Comparison of ENCODE assay signal across 1 cellular context in the genomic region with DNA sequence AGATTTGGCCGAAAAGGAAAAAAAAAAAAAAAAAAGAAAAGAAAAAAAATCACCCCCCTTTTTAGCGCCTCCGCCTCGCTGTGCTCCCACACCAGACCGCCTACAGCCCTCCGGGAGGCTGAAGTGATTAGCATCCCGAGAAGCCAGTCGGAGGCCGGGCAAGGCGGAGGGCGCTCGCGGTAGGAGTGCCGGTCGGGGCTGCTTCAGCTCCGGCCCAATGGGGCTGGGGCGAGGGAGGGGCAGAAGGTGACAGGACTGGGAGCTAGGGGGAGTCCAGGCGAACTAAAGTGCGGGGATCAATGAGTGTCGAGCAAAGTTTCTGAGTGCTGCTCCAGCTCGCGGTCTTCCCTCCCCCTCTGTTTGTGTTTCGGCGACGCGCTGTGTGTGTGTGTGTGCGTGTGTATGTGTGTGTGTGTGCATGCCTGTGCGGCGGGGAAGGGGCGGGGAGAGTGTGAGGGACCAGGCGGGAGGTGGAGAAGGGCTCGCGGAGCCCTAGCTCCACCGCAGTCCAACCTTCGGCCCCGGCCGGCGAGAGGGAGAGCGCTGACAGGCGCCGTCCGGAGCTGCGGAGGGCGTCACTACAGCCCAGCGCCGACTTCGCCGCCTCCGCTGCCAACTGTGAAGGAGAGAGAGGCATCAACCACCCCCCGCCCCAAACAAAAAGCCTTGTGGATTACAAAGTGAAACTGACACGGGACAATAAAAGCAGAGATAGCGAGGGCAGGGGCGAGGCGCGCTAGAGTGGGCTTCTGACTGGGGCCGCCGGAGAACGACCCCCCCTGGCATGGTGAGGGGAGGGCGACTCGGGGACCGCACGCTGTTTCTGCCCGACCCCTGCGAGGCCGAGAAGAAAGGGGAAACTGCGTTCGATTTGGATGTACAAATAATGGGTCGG.
TF ChIP-seq lines count a peak whose summit lies in the region.

A gene with protein sequence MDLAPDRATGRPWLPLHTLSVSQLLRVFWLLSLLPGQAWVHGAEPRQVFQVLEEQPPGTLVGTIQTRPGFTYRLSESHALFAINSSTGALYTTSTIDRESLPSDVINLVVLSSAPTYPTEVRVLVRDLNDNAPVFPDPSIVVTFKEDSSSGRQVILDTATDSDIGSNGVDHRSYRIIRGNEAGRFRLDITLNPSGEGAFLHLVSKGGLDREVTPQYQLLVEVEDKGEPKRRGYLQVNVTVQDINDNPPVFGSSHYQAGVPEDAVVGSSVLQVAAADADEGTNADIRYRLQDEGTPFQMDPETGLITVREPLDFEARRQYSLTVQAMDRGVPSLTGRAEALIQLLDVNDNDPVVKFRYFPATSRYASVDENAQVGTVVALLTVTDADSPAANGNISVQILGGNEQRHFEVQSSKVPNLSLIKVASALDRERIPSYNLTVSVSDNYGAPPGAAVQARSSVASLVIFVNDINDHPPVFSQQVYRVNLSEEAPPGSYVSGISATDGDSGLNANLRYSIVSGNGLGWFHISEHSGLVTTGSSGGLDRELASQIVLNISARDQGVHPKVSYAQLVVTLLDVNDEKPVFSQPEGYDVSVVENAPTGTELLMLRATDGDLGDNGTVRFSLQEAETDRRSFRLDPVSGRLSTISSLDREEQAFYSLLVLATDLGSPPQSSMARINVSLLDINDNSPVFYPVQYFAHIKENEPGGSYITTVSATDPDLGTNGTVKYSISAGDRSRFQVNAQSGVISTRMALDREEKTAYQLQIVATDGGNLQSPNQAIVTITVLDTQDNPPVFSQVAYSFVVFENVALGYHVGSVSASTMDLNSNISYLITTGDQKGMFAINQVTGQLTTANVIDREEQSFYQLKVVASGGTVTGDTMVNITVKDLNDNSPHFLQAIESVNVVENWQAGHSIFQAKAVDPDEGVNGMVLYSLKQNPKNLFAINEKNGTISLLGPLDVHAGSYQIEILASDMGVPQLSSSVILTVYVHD (N-terminal part only) (plus strand): TSS at position 280 of the 895 bp plus-strand sequence. CDS start 1,457 bp downstream, outside the sequence.

TF ChIP-seq in HepG2, 621 proteins besides CTCF, POLR2A, EP300 and RAD21 (continued from another document and continues in another):
- TF ChIP-seq, protein P1, sequence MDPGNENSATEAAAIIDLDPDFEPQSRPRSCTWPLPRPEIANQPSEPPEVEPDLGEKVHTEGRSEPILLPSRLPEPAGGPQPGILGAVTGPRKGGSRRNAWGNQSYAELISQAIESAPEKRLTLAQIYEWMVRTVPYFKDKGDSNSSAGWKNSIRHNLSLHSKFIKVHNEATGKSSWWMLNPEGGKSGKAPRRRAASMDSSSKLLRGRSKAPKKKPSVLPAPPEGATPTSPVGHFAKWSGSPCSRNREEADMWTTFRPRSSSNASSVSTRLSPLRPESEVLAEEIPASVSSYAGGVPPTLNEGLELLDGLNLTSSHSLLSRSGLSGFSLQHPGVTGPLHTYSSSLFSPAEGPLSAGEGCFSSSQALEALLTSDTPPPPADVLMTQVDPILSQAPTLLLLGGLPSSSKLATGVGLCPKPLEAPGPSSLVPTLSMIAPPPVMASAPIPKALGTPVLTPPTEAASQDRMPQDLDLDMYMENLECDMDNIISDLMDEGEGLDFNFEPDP (CRISPR knock-in tag; conservative IDR thresholded peaks at IDR 0.05) = 0 out of 2 replicates have a peak, but pooled peaks have one; percentile 94
- TF ChIP-seq FOXK1 (CRISPR knock-in tag; IDR thresholded peaks at IDR 0.05; ENCODE audit: borderline replicate concordance, low read depth) (peak; percentile 32; the same call in 1 of the 2 replicates), ZFP37 (CRISPR knock-in tag; IDR thresholded peaks at IDR 0.05; ENCODE audit: borderline replicate concordance) (0 out of 2 replicates have a peak, but pooled peaks have one; percentile 32), ZNF552 (CRISPR knock-in tag; IDR thresholded peaks at IDR 0.05; ENCODE audit: borderline replicate concordance) (peak; percentile 35; the same call in 1 of the 2 replicates), SIN3B (IDR thresholded peaks at IDR 0.05; ENCODE audit: low read length) (no peak), CEBPZ (IDR thresholded peaks at IDR 0.05; ENCODE audit: low read length) (no peak), PRMT3 (CRISPR knock-in tag; IDR thresholded peaks at IDR 0.05; ENCODE audit: borderline replicate concordance, low read depth) (no peak), TAF1 (CRISPR knock-in tag; IDR thresholded peaks at IDR 0.05) (peak; percentile 40; the same call in 1 of the 2 replicates), ZFP82 (CRISPR knock-in tag; IDR thresholded peaks at IDR 0.05; ENCODE audit: borderline replicate concordance) (0 out of 2 replicates have a peak, but pooled peaks have one; percentile 55), KLF13 (CRISPR knock-in tag; IDR thresholded peaks at IDR 0.05) (no peak; the same call in 1 of the 2 replicates), RBM22 (optimal IDR thresholded peaks at IDR 0.05; ENCODE audit: low read length) (no peak), AKAP8 (CRISPR knock-in tag; IDR thresholded peaks at IDR 0.05) (0 out of 2 replicates have a peak, but pooled peaks have one; percentile 31), ZSCAN9 (CRISPR knock-in tag; IDR thresholded peaks at IDR 0.05; ENCODE audit: borderline replicate concordance) (no peak), SALL1 (CRISPR knock-in tag; IDR thresholded peaks at IDR 0.05) (peak; percentile 93), KMT2A (CRISPR knock-in tag; IDR thresholded peaks at IDR 0.05) (peak; percentile 62; the same call in 1 of the 2 replicates), RBAK (CRISPR knock-in tag; IDR thresholded peaks at IDR 0.05) (no peak), UBTF (CRISPR knock-in tag; IDR thresholded peaks at IDR 0.05) (peak; percentile 96), NR1H2 (CRISPR knock-in tag; IDR thresholded peaks at IDR 0.05; ENCODE audit: borderline replicate concordance, low read depth) (no peak), THRA (CRISPR knock-in tag; IDR thresholded peaks at IDR 0.05; ENCODE audit: borderline replicate concordance) (no peak), CHCHD3 (CRISPR knock-in tag; IDR thresholded peaks at IDR 0.05) (no peak), NFATC3 (CRISPR knock-in tag; IDR thresholded peaks at IDR 0.05) (no peak), ZIK1 (CRISPR knock-in tag; IDR thresholded peaks at IDR 0.05; ENCODE audit: borderline replicate concordance, low read depth) (no peak), ZMAT3 (CRISPR knock-in tag; conservative IDR thresholded peaks at IDR 0.05) (peak; percentile 68; the same call in 1 of the 2 replicates), ZNF747 (CRISPR knock-in tag; IDR thresholded peaks at IDR 0.05; ENCODE audit: borderline replicate concordance) (no peak; the same call in 1 of the 2 replicates), ZNF253 (CRISPR knock-in tag; IDR thresholded peaks at IDR 0.05; ENCODE audit: borderline replicate concordance) (no peak), MAX (IDR thresholded peaks at IDR 0.05) (peak; percentile 88)
- TF ChIP-seq, protein P2, sequence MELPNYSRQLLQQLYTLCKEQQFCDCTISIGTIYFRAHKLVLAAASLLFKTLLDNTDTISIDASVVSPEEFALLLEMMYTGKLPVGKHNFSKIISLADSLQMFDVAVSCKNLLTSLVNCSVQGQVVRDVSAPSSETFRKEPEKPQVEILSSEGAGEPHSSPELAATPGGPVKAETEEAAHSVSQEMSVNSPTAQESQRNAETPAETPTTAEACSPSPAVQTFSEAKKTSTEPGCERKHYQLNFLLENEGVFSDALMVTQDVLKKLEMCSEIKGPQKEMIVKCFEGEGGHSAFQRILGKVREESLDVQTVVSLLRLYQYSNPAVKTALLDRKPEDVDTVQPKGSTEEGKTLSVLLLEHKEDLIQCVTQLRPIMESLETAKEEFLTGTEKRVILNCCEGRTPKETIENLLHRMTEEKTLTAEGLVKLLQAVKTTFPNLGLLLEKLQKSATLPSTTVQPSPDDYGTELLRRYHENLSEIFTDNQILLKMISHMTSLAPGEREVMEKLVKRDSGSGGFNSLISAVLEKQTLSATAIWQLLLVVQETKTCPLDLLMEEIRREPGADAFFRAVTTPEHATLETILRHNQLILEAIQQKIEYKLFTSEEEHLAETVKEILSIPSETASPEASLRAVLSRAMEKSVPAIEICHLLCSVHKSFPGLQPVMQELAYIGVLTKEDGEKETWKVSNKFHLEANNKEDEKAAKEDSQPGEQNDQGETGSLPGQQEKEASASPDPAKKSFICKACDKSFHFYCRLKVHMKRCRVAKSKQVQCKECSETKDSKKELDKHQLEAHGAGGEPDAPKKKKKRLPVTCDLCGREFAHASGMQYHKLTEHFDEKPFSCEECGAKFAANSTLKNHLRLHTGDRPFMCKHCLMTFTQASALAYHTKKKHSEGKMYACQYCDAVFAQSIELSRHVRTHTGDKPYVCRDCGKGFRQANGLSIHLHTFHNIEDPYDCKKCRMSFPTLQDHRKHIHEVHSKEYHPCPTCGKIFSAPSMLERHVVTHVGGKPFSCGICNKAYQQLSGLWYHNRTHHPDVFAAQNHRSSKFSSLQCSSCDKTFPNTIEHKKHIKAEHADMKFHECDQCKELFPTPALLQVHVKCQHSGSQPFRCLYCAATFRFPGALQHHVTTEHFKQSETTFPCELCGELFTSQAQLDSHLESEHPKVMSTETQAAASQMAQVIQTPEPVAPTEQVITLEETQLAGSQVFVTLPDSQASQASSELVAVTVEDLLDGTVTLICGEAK (IDR thresholded peaks at IDR 0.05) = no peak
- TF ChIP-seq, protein P2 (CRISPR knock-in tag; IDR thresholded peaks at IDR 0.05) = peak; percentile 39; the same call in 1 of the 2 replicates
